ENCODE assay signal across 1 cellular context in genomic region chr9:131233989-131234388, GRCh38.
TF ChIP-seq lines count a peak whose summit lies in the region.

No MANE protein-coding gene starts in this region.

TF ChIP-seq in K562, 482 proteins besides CTCF, POLR2A, EP300 and RAD21:
- TF ChIP-seq TBP (optimal IDR thresholded peaks at IDR 0.05; ENCODE audit: low read depth, low read length) (no peak), MLX (CRISPR knock-in tag; conservative IDR thresholded peaks at IDR 0.05) (peak in 1 of 2 experiments; percentile 55; a peak in 1 of 4 replicates), SMC3 (conservative IDR thresholded peaks at IDR 0.05; ENCODE audit: insufficient read depth, low read depth, low read length) (0 out of 2 replicates have a peak, but pooled peaks have one; percentile 3), NR4A1 (CRISPR knock-in tag; IDR thresholded peaks at IDR 0.05) (no peak), NR4A1 (tag; IDR thresholded peaks at IDR 0.05) (no peak)
